Comparison of ENCODE assay signal across 8 cellular contexts in genomic region chr1:161726631-161727342, GRCh38. TPM values are rescaled to one million over a fixed set of nuclear protein-coding genes. Genes with fewer than 3 reads are reported as not detected.
A peak's percentile ranks its signal among the peaks of the same experiment; 100 is the strongest.
DNase-seq lines count a peak whose midpoint lies in the region; ATAC-seq, FAIRE-seq and TF ChIP-seq lines count a peak whose summit lies in the region.

No MANE protein-coding gene starts in this region.

- intact Hi-C loops in pancreas (cut with DNase I) = no loop called here

- DNase-seq in DMS53 treated with DMSO at 0.1 percent for 48 hours (lab: John Stamatoyannopoulos, UW; ENCODE audit: unreplicated experiment) (peak; percentile 34), SK-N-SH (peak; percentile 96), cardiac muscle cell (ENCODE audit: low read depth in 1 of 2, low spot score in 1 of 2) (peak; percentile 92 to 94), pancreas (peak; percentile 88 to 94 (median 89)), upper lobe of left lung (peak; percentile 90 to 94)
- DNase-seq in activated naive CD8-positive, alpha-beta T cell treated with anti-CD3 and anti-CD28 coated beads, Interleukin-2, amount 50 U/mL, for 16 hours (ENCODE audit: low read depth, low spot score) = peak; percentile 24

- H3K4me3 Mint-ChIP-seq in IgD-negative memory B cell = peak overlapping the region; percentile 94 to 98 (median 96)

- H3K9ac ChIP-seq in SK-N-SH = peak overlapping the region; percentile 88

- peak in 2 of 4 donors; percentile 42 to 81 for TF ChIP-seq POLR2A in upper lobe of left lung (IDR thresholded peaks at IDR 0.05)

- H3K79me2 ChIP-seq in SK-N-SH (ENCODE audit: insufficient read depth) = no peaks in the 10 kb centered on the region; the same call in 1 of the 2 replicates

- H3F3A ChIP-seq in SK-N-SH (replicated peaks; ENCODE audit: insufficient read depth) = peaks cover 16% of the 10 kb centered on the region

- peaks cover 23 to 36% (median 32%) of the 10 kb centered on the region in 3 donors for H3K4me1 Mint-ChIP-seq in IgD-negative memory B cell

- H3K27me3 ChIP-seq in SK-N-SH (ENCODE audit: insufficient read depth) = no peaks in the 10 kb centered on the region
- peaks cover 34% of the 10 kb centered on the region for H3K27me3 ChIP-seq in cardiac muscle cell
- H3K27me3 ChIP-seq in pancreas = no peaks in the 10 kb centered on the region
- H3K27me3 ChIP-seq in upper lobe of left lung = no peaks in the 10 kb centered on the region

- H3K4me1 ChIP-seq in SK-N-SH (ENCODE audit: control insufficient read depth in 1 of 2, insufficient read depth in 2 of 2, low read depth in 1 of 2, low read length in 1 of 2) (peaks cover 13 to 14% of the 10 kb centered on the region in 2 experiments; a peak in 2 of 4 replicates), cardiac muscle cell (ENCODE audit: low read depth) (no peaks in the 10 kb centered on the region), pancreas (peaks cover 0 to 7% (median 0%) of the 10 kb centered on the region in 3 donors), upper lobe of left lung (peaks cover 10 to 22% (median 16%) of the 10 kb centered on the region in 4 donors)

- no peaks in the 10 kb centered on the region for H3K36me3 ChIP-seq in SK-N-SH (replicated peaks in 1 of 2; ENCODE audit: control insufficient read depth in 1 of 2, insufficient read depth in 2 of 2, low read length in 1 of 2)
- no peaks in the 10 kb centered on the region for H3K36me3 ChIP-seq in cardiac muscle cell
- H3K36me3 ChIP-seq in pancreas = no peaks in the 10 kb centered on the region
- no peaks in the 10 kb centered on the region for H3K36me3 ChIP-seq in upper lobe of left lung

- POLR2A ChIA-PET in SK-N-SH (lab: Yijun Ruan, JAX) = interaction anchor here (0.6 to 1.5 kb wide), 6 partner anchors 11 to 529 kb away, joined by 3 to 9 read pairs (median 4); partner anchors contain the start of gene DUSP12

- no peaks in the 10 kb centered on the region for H3K9me2 ChIP-seq in SK-N-SH

- TF ChIP-seq CTCF in SK-N-SH (IDR thresholded peaks at IDR 0.05) = no peak
- no peak for TF ChIP-seq CTCF in cardiac muscle cell (IDR thresholded peaks at IDR 0.05; ENCODE audit: low read depth, low read length)
- TF ChIP-seq CTCF in pancreas (IDR thresholded peaks at IDR 0.05) = no peak
- peak in 4 of 6 experiments; percentile 17 to 63 (median 20) for TF ChIP-seq CTCF in upper lobe of left lung (IDR thresholded peaks at IDR 0.05)

- H3K27me3 Mint-ChIP-seq in IgD-negative memory B cell = no peaks in the 10 kb centered on the region

- no peak for TF ChIP-seq RAD21 in SK-N-SH (IDR thresholded peaks at IDR 0.05; ENCODE audit: low read length)

- H3K27ac ChIP-seq in SK-N-SH (ENCODE audit: low read depth in 2 of 2, low read length in 1 of 2) (peak overlapping the region; percentile 69 to 84), cardiac muscle cell (peak overlapping the region; percentile 81), pancreas (peak overlapping the region; percentile 56 to 83 (median 78)), upper lobe of left lung (peak overlapping the region; percentile 79 to 88 (median 84))

- ATAC-seq in GM21526 (IDR thresholded peaks at IDR 0.05; ENCODE audit: low FRiP score, unreplicated experiment) (peak; percentile 38), pancreas (peak; percentile 88 to 93 (median 90)), upper lobe of left lung (ENCODE audit: low FRiP score in 2 of 2) (peak; percentile 83 to 93)

- no peaks in the 10 kb centered on the region for H4K20me1 ChIP-seq in SK-N-SH (ENCODE audit: insufficient read depth)

- H3K9me3 ChIP-seq in SK-N-SH (no peaks in the 10 kb centered on the region), cardiac muscle cell (ENCODE audit: low read depth) (no peaks in the 10 kb centered on the region), pancreas (no peaks in the 10 kb centered on the region), upper lobe of left lung (no peaks in the 10 kb centered on the region)

- peaks cover 3% of the 10 kb centered on the region for H3K36me3 Mint-ChIP-seq in IgD-negative memory B cell

- H3K27ac Mint-ChIP-seq in IgD-negative memory B cell = peak overlapping the region; percentile 61 to 97 (median 76)

- no peak for FAIRE-seq in pancreas (lab: Jason Lieb, UNC)

- H2AFZ ChIP-seq in SK-N-SH (ENCODE audit: low read depth) = peak overlapping the region; percentile 75

- H3K9me3 Mint-ChIP-seq in IgD-negative memory B cell = no peaks in the 10 kb centered on the region

- TF ChIP-seq EP300 in SK-N-SH (IDR thresholded peaks at IDR 0.05; ENCODE audit: borderline replicate concordance in 1 of 2, low read depth in 1 of 2, low read length in 1 of 2) (no peak), upper lobe of left lung (IDR thresholded peaks at IDR 0.05) (no peak)

- H3K4me2 ChIP-seq in SK-N-SH = peak overlapping the region; percentile 98

- peak overlapping the region; percentile 73 to 79 for H3K4me3 ChIP-seq in SK-N-SH (ENCODE audit: low read depth in 2 of 2, low read length in 1 of 2)
- peak overlapping the region; percentile 51 for H3K4me3 ChIP-seq in cardiac muscle cell
- H3K4me3 ChIP-seq in pancreas = peak overlapping the region; percentile 68 to 90 (median 74)
- H3K4me3 ChIP-seq in upper lobe of left lung = peak overlapping the region; percentile 65 to 84 (median 68)

- 3% methylated on average over 18 of the region's 81 CpGs for WGBS in SK-N-SH (ENCODE audit: low lambda C conversion rate)
- 1% methylated on average over 59 to 81 of the region's 81 CpGs for WGBS in pancreas, 2 donors
- 1 to 4% methylated on average over 9 to 70 of the region's 81 CpGs for whole genome bisulfite sequencing in upper lobe of left lung, 2 donors

- CTCF ChIA-PET in SK-N-SH (lab: Yijun Ruan, JAX) = interaction anchor here (1.0 to 5.9 kb wide), 8 partner anchors 8 to 239 kb away, joined by 3 to 62 read pairs (median 5); partner anchors contain the start of gene DUSP12

TF ChIP-seq in SK-N-SH, 30 proteins besides CTCF, POLR2A, EP300 and RAD21 (continues in another document):
- TF ChIP-seq RFX5 (IDR thresholded peaks at IDR 0.05; ENCODE audit: low read length) (no peak), TCF12 (IDR thresholded peaks at IDR 0.05) (no peak), TAF1 (IDR thresholded peaks at IDR 0.05; ENCODE audit: borderline replicate concordance, low read depth, low read length) (peak; percentile 13; the same call in 1 of the 2 replicates), MEF2A (IDR thresholded peaks at IDR 0.05; ENCODE audit: borderline replicate concordance, low read depth) (no peak), TEAD4 (IDR thresholded peaks at IDR 0.05; ENCODE audit: borderline replicate concordance, insufficient read depth) (0 out of 2 replicates have a peak, but pooled peaks have one; percentile 11), NFIC (IDR thresholded peaks at IDR 0.05; ENCODE audit: borderline replicate concordance) (no peak), YY1 (IDR thresholded peaks at IDR 0.05; ENCODE audit: low read depth) (no peak), POLR2AphosphoS5 (IDR thresholded peaks at IDR 0.05; ENCODE audit: low read depth, low read length) (peak; percentile 71; the same call in 1 of the 2 replicates)
- TF ChIP-seq, protein P1, sequence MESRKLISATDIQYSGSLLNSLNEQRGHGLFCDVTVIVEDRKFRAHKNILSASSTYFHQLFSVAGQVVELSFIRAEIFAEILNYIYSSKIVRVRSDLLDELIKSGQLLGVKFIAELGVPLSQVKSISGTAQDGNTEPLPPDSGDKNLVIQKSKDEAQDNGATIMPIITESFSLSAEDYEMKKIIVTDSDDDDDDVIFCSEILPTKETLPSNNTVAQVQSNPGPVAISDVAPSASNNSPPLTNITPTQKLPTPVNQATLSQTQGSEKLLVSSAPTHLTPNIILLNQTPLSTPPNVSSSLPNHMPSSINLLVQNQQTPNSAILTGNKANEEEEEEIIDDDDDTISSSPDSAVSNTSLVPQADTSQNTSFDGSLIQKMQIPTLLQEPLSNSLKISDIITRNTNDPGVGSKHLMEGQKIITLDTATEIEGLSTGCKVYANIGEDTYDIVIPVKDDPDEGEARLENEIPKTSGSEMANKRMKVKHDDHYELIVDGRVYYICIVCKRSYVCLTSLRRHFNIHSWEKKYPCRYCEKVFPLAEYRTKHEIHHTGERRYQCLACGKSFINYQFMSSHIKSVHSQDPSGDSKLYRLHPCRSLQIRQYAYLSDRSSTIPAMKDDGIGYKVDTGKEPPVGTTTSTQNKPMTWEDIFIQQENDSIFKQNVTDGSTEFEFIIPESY (IDR thresholded peaks at IDR 0.05; ENCODE audit: borderline replicate concordance, low read depth) = 0 out of 2 replicates have a peak, but pooled peaks have one; percentile 54

RNA-seq across cellular contexts. Expression of gene FCRLB, which starts 5.4 kb away (rescaled TPM):
- polyA plus RNA-seq in IgD-negative memory B cell (11.1 TPM), SK-N-SH (2012; rRNA removed) (2.0 and 2.6 TPM in 2 replicates), cardiac muscle cell (0.67 and 1.7 TPM in 2 replicates), pancreas (under 1 TPM; 0.27 to 0.49 TPM)
- polyA plus RNA-seq in SK-N-SH (2012; cell fraction: cytosol; rRNA removed) = 1.3 and 2.0 TPM in 2 replicates
- 2.8 and 4.2 TPM in 2 replicates for polyA plus RNA-seq in SK-N-SH (2012; cell fraction: nucleus; rRNA removed)
- total RNA-seq in cardiac muscle cell (2.9 and 3.0 TPM in 2 replicates), pancreas (under 1 TPM; 0.14 to 0.51 (median 0.36) TPM), upper lobe of left lung (1 to 10 TPM in 3 of 6 donors, not detected in 3; 1.4 to 2.1 (median 1.7) TPM)

RNA-seq across cellular contexts. Expression of gene FCRLA, which starts 19.8 kb away (rescaled TPM):
- 445 TPM for polyA plus RNA-seq in IgD-negative memory B cell
- 0.10 and 0.13 TPM in 2 replicates for polyA plus RNA-seq in SK-N-SH (2012; rRNA removed)
- polyA plus RNA-seq in SK-N-SH (2012; cell fraction: cytosol; rRNA removed) = 0.10 and 0.12 TPM in 2 replicates
- polyA plus RNA-seq in SK-N-SH (2012; cell fraction: nucleus; rRNA removed) = 0.04 and 0.05 TPM in 2 replicates
- total RNA-seq in cardiac muscle cell = 0.18 TPM in 1 of 2 replicates, not detected in the other
- 0.39 TPM in 1 of 2 replicates, not detected in the other for polyA plus RNA-seq in cardiac muscle cell
- total RNA-seq in pancreas = under 1 TPM in 1 of 6 donors, not detected in 5; 0.38 TPM
- not detected for polyA plus RNA-seq in pancreas
- total RNA-seq in upper lobe of left lung = 1 to 10 TPM in 2 of 6 donors, under 1 TPM in 1, not detected in 3; 0.52 to 1.2 (median 1.0) TPM

RNA-seq across cellular contexts. Expression of gene DUSP12, which starts 22.8 kb away (rescaled TPM):
- polyA plus RNA-seq in IgD-negative memory B cell = 47.3 TPM
- polyA plus RNA-seq in SK-N-SH (2012; rRNA removed) = 41.7 and 46.4 TPM in 2 replicates
- 43.4 and 52.8 TPM in 2 replicates for polyA plus RNA-seq in SK-N-SH (2012; cell fraction: cytosol; rRNA removed)
- 35.8 and 43.2 TPM in 2 replicates for polyA plus RNA-seq in SK-N-SH (2012; cell fraction: nucleus; rRNA removed)
- 40.0 and 60.5 TPM in 2 replicates for total RNA-seq in cardiac muscle cell
- 63.1 and 65.7 TPM in 2 replicates for polyA plus RNA-seq in cardiac muscle cell
- 10 to 100 TPM in 1 of 6 donors, 1 to 10 TPM in 5; 5.7 to 11.2 (median 8.3) TPM for total RNA-seq in pancreas
- polyA plus RNA-seq in pancreas = 10 to 100 TPM in 1 of 2 donors, 1 to 10 TPM in 1; 9.2 to 16.0 TPM
- 10 to 100 TPM in 5 of 6 donors, 1 to 10 TPM in 1; 4.6 to 29.0 (median 15.9) TPM for total RNA-seq in upper lobe of left lung

RNA-seq across cellular contexts. Expression of gene ATF6, which starts 39.3 kb away (rescaled TPM):
- 14.3 TPM for polyA plus RNA-seq in IgD-negative memory B cell
- polyA plus RNA-seq in SK-N-SH (2012; rRNA removed) = 8.8 and 11.7 TPM in 2 replicates
- polyA plus RNA-seq in SK-N-SH (2012; cell fraction: cytosol; rRNA removed) = 12.9 and 13.2 TPM in 2 replicates
- polyA plus RNA-seq in SK-N-SH (2012; cell fraction: nucleus; rRNA removed) = 4.2 and 9.6 TPM in 2 replicates
- total RNA-seq in cardiac muscle cell = 18.0 and 18.1 TPM in 2 replicates
- polyA plus RNA-seq in cardiac muscle cell = 14.6 and 15.6 TPM in 2 replicates
- 10 to 100 TPM; 11.5 to 29.5 (median 18.1) TPM for total RNA-seq in pancreas
- 1 to 10 TPM; 2.2 to 6.9 TPM for polyA plus RNA-seq in pancreas
- total RNA-seq in upper lobe of left lung = 10 to 100 TPM; 14.2 to 36.7 (median 27.0) TPM

Comparison
In these comparisons a context has a peak if more than half of its experiments do, and no peak if none do; other contexts are left out.
1. Peak in every context shown above with its lines: DNase-seq, ATAC-seq, H3K4me3 ChIP-seq and H3K27ac ChIP-seq.
2. DNase-seq: peak in every context shown above with its lines; median percentile 96 in SK-N-SH; 93 in cardiac muscle cell; 92 in upper lobe of left lung; 89 in pancreas; 34 in DMS53 treated with DMSO at 0.1 percent for 48 hours; 24 in activated naive CD8-positive, alpha-beta T cell treated with anti-CD3 and anti-CD28 coated beads, Interleukin-2, amount 50 U/mL, for 16 hours.
3. ATAC-seq: peak in every context shown above with its lines; median percentile 90 in pancreas; 88 in upper lobe of left lung; 38 in GM21526.
4. CTCF ChIP-seq: peak in upper lobe of left lung (4 of 6); none in SK-N-SH (single experiment), cardiac muscle cell (single experiment) and pancreas (0 of 4).
5. RNA of gene FCRLA, which starts 19.8 kb away (polyA plus RNA-seq): 445 TPM in IgD-negative memory B cell (single experiment); 0.04 to 0.13 TPM in SK-N-SH, not detected in pancreas and 0.39 TPM in cardiac muscle cell; every median in the first group is over 100 times any median in the second.